Comparison of ENCODE assay signal across 25 cellular contexts in the genomic region with DNA sequence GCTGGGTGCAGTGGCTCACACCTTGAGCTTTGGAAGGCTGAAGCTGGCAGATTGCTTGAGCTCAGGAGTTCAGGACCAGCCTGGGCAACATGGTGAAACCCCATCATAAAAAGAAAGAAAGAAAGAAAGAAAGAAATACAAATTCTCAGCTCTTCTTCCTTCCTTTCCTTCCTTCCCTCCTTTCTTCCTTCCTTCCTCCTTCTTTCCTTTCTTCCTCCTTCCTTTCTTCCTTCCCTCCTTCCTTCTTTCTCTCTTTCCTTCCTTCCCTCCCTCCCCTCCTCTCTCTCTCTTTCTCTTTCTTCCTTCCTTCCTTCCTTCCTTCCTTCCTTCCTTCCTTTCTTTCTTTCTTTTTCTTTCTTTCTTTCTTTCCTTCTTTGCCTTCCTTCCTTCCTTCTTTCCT.
"Had no signal": no experiment of that assay in that cellular context is flagged by ENCODE, and none has a peak within 500 bp of the region (broad histone marks: within the 10 kb centered on the region; RNA-seq: fewer than 3 reads in every experiment).

No MANE protein-coding gene starts in this region.

- DNase-seq: activated CD4-positive, CD25-positive, alpha-beta regulatory T cell treated with anti-CD3 and anti-CD28 coated beads, Interleukin-2, amount 50 U/mL, for 72 hours; activated effector memory CD4-positive, alpha-beta T cell treated with Interleukin-2 at 50 U/mL for 16 hours; activated naive CD4-positive, alpha-beta T cell treated with anti-CD3 and anti-CD28 coated beads, Interleukin-2, amount 10 ng/mL, durations not matched to agents 7 days and 5 days; activated T-cell treated with anti-CD3 and anti-CD28 coated beads, Interleukin-2, amount 50 U/mL, for 4 hours; caudate nucleus; dorsolateral prefrontal cortex; effector memory CD8-positive, alpha-beta T cell; glutamatergic neuron; hippocampal formation; kidney glomerular epithelial cell; left ventricle myocardium superior; mammary epithelial cell; pancreas; psoas muscle; stimulated activated CD4-positive, alpha-beta T cell treated with anti-CD3 and anti-CD28 coated beads, Interleukin-12 subunit alpha, Interleukin-12 subunit beta, amount 100 ng/mL, for 4 hours; stimulated activated CD4-positive, alpha-beta T cell treated with anti-CD3 and anti-CD28 coated beads, Interleukin-4, amount 100 ng/mL, for 4 hours; SW 1271; T-helper 17 cell; upper lobe of right lung had no signal

- H3K9me3 Mint-ChIP-seq: activated naive CD4-positive, alpha-beta T cell treated with anti-CD3 and anti-CD28 coated beads, Interleukin-2, amount 10 ng/mL, durations not matched to agents 7 days and 5 days; activated T-cell treated with anti-CD3 and anti-CD28 coated beads, Interleukin-2, amount 50 U/mL, for 4 hours; brain; effector memory CD8-positive, alpha-beta T cell; natural killer cell treated with Interleukin-12 subunit alpha and Interleukin-12 subunit beta and Interleukin-15 and Interleukin-18, amount 100 ng/mL, for 72 hours had no signal

- H3K4me3 Mint-ChIP-seq: activated naive CD4-positive, alpha-beta T cell treated with anti-CD3 and anti-CD28 coated beads, Interleukin-2, amount 10 ng/mL, durations not matched to agents 7 days and 5 days; activated T-cell treated with anti-CD3 and anti-CD28 coated beads, Interleukin-2, amount 50 U/mL, for 4 hours; brain; effector memory CD8-positive, alpha-beta T cell; natural killer cell treated with Interleukin-12 subunit alpha and Interleukin-12 subunit beta and Interleukin-15 and Interleukin-18, amount 100 ng/mL, for 72 hours; T-helper 17 cell had no signal

- H3K36me3 ChIP-seq: esophagus muscularis mucosa, neutrophil, pancreas, right atrium auricular region, upper lobe of right lung had no signal

- H3K36me3 Mint-ChIP-seq: activated naive CD4-positive, alpha-beta T cell treated with anti-CD3 and anti-CD28 coated beads, Interleukin-2, amount 10 ng/mL, durations not matched to agents 7 days and 5 days; brain; natural killer cell treated with Interleukin-12 subunit alpha and Interleukin-12 subunit beta and Interleukin-15 and Interleukin-18, amount 100 ng/mL, for 72 hours had no signal

- H3K4me1 Mint-ChIP-seq: brain, T-helper 17 cell had no signal

- H3K4me3 ChIP-seq: dorsolateral prefrontal cortex, esophagus muscularis mucosa, pancreas, psoas muscle, right atrium auricular region, upper lobe of right lung had no signal

- H3K27me3 Mint-ChIP-seq: activated naive CD4-positive, alpha-beta T cell treated with anti-CD3 and anti-CD28 coated beads, Interleukin-2, amount 10 ng/mL, durations not matched to agents 7 days and 5 days; effector memory CD8-positive, alpha-beta T cell; T-helper 17 cell had no signal

- H3K27ac ChIP-seq: dorsolateral prefrontal cortex, esophagus muscularis mucosa, neutrophil, pancreas, psoas muscle, upper lobe of right lung, VCaP had no signal

- H3K27me3 ChIP-seq: dorsolateral prefrontal cortex, esophagus muscularis mucosa, neutrophil, pancreas, right atrium auricular region, upper lobe of right lung had no signal

- ATAC-seq: activated T-cell treated with anti-CD3 and anti-CD28 coated beads, Interleukin-2, amount 50 U/mL, for 4 hours; effector memory CD8-positive, alpha-beta T cell; left ventricle myocardium superior; natural killer cell treated with Interleukin-12 subunit alpha and Interleukin-12 subunit beta and Interleukin-15 and Interleukin-18, amount 100 ng/mL, for 72 hours; pancreas; psoas muscle; T-helper 17 cell; upper lobe of right lung had no signal

- H3K27ac Mint-ChIP-seq: activated naive CD4-positive, alpha-beta T cell treated with anti-CD3 and anti-CD28 coated beads, Interleukin-2, amount 10 ng/mL, durations not matched to agents 7 days and 5 days; brain had no signal

- H3K4me1 ChIP-seq: pancreas, psoas muscle, right atrium auricular region, upper lobe of right lung had no signal

- H3K9me3 ChIP-seq: esophagus muscularis mucosa, neutrophil, pancreas, psoas muscle, right atrium auricular region, upper lobe of right lung had no signal
